Comparison of ENCODE assay signal across 9 cellular contexts in genomic region chr12:68460236-68460635, GRCh38.
"Had no signal": no experiment of that assay in that cellular context is flagged by ENCODE, and none has a peak within 500 bp of the region (broad histone marks: within the 10 kb centered on the region; RNA-seq: fewer than 3 reads in every experiment).

No MANE protein-coding gene starts in this region.

- DNase-seq: GM23248, GOT3, H7, HFFc6 had no signal

- H3K27ac Mint-ChIP-seq: HFFc6, IgD-negative memory B cell had no signal

- H3K9ac ChIP-seq: GM23248 had no signal

- H3K4me1 ChIP-seq: HAP-1 had no signal

- H2AFZ ChIP-seq: GM23248 had no signal

- H3K4me3 ChIP-seq: GM23248, HAP-1 had no signal

- H3K9me3 ChIP-seq: HAP-1 had no signal

- H3K9me3 Mint-ChIP-seq: HFFc6 had no signal

- ATAC-seq: HCT116, HepG2 had no signal

- H3K27me3 Mint-ChIP-seq: IgD-negative memory B cell had no signal

- H3K36me3 ChIP-seq: HAP-1 had no signal

- H3K36me3 Mint-ChIP-seq: IgD-negative memory B cell had no signal

- H3K27ac ChIP-seq: GM23248, HL-60 had no signal

- H3K4me3 Mint-ChIP-seq: HFFc6, IgD-negative memory B cell had no signal
